In genomic region chr3:16509721-16510619, GRCh38 we compare ENCODE assay signal across 9 cellular contexts. TPM values are rescaled to one million over a fixed set of nuclear protein-coding genes. Genes with fewer than 3 reads are reported as not detected.
DNase-seq lines count a peak whose midpoint lies in the region; ATAC-seq and TF ChIP-seq lines count a peak whose summit lies in the region.
"Had no signal": no experiment of that assay in that cellular context is flagged by ENCODE, and none has a peak within 500 bp of the region (broad histone marks: within the 10 kb centered on the region; RNA-seq: fewer than 3 reads in every experiment).

No MANE protein-coding gene starts in this region.

- peaks cover 6% of the 10 kb centered on the region for H3K36me3 ChIP-seq in lower lobe of right lung

- peaks cover 49 to 56% (median 51%) of the 10 kb centered on the region in 3 donors for H3K4me1 Mint-ChIP-seq in IgD-negative memory B cell

- H3K4me3 ChIP-seq in lower lobe of right lung, result peak overlapping the region; percentile 95

- peak overlapping the region; percentile 28 to 95 (median 89) for H3K4me3 Mint-ChIP-seq in IgD-negative memory B cell

- intact Hi-C loops in lower lobe of right lung (cut with DNase I), result no loop called here

- peak; percentile 38 for DNase-seq in GM10248 (ENCODE audit: extremely low spot score)
- DNase-seq in lower lobe of right lung, result no peak
- no peak for DNase-seq in SW480 (ENCODE audit: low spot score)
- DNase-seq in pons (ENCODE audit: low spot score), result no peak
- DNase-seq in globus pallidus (ENCODE audit: low spot score), result no peak
- DNase-seq in medulla oblongata (ENCODE audit: extremely low spot score), result no peak
- DNase-seq: NCI-H446 had no signal

- H3K27ac Mint-ChIP-seq in IgD-negative memory B cell, result peak overlapping the region; percentile 40 to 97 (median 94)

- CTCF ChIA-PET in GM10248 (lab: Yijun Ruan, JAX), result interaction anchor here (0.6 to 5.9 kb wide), 6 partner anchors 9 to 40 kb away, joined by 3 to 49 read pairs (median 4); no protein-coding TSS in a partner anchor

- POLR2A ChIA-PET in GM10248 (lab: Yijun Ruan, JAX), result interaction anchor here (0.6 to 2.3 kb wide), 8 partner anchors 9 to 1147 kb away, joined by 3 to 6 read pairs (median 4); no protein-coding TSS in a partner anchor

- peaks cover 16% of the 10 kb centered on the region for H3K27me3 Mint-ChIP-seq in IgD-negative memory B cell

- peak; percentile 29 for ATAC-seq in GM19452 (IDR thresholded peaks at IDR 0.05; ENCODE audit: unreplicated experiment)
- ATAC-seq in lower lobe of right lung, result no peak

- no peaks in the 10 kb centered on the region for H3K9me3 Mint-ChIP-seq in IgD-negative memory B cell

- no peaks in the 10 kb centered on the region for H3K9me3 ChIP-seq in lower lobe of right lung

- H3K27me3 ChIP-seq in lower lobe of right lung (ENCODE audit: low read depth), result no peaks in the 10 kb centered on the region

- peak overlapping the region; percentile 88 for H3K27ac ChIP-seq in lower lobe of right lung

- H3K4me1 ChIP-seq in lower lobe of right lung, result peaks cover 65% of the 10 kb centered on the region

- TF ChIP-seq CTCF in GM10248 (IDR thresholded peaks at IDR 0.05; ENCODE audit: control extremely low read depth, extremely low read depth, low read depth, missing control alignments) (no peak), lower lobe of right lung (IDR thresholded peaks at IDR 0.05) (no peak)

- H3K36me3 Mint-ChIP-seq in IgD-negative memory B cell, result peaks cover 5% of the 10 kb centered on the region

RNA-seq across cellular contexts. Expression of gene RFTN1, which starts 3.5 kb away (rescaled TPM):
- polyA plus RNA-seq in IgD-negative memory B cell, result 43.1 TPM
- total RNA-seq in lower lobe of right lung, result 58.2 TPM
